ENCODE assay signal across 9 cellular contexts in the genomic region with DNA sequence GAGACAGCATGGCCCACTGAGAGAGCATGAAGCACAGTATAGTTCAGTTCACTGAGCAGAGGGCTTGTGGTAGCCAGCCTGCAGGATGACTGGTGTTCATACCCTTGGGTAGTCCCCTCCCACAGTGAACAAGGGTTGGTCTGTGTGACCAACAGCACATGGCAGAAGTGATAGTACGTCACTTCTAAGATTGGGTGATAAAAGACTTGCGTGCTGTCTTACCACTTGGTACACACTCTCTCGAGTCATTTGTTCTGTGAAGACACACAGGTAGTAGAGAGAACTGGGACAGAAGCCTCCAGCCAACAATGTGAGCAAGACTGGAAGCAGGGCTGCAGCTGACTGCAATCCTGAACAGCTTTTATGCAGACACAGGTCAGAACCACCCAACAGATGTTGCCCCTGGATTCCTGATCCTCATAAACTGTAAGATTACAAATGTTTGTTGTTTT. TPM values are rescaled to one million over a fixed set of nuclear protein-coding genes. Genes with fewer than 3 reads are reported as not detected.
DNase-seq lines count a peak whose midpoint lies in the region; ATAC-seq and TF ChIP-seq lines count a peak whose summit lies in the region.
"Had no signal": no experiment of that assay in that cellular context is flagged by ENCODE, and none has a peak within 500 bp of the region (broad histone marks: within the 10 kb centered on the region; RNA-seq: fewer than 3 reads in every experiment).

No MANE protein-coding gene starts in this region.

- in situ Hi-C loops in GM23248 (cut with MboI), result no loop called here

- H4K20me1 ChIP-seq in GM23248 (ENCODE audit: insufficient read depth), result peaks cover 77% of the 10 kb centered on the region

- ATAC-seq in GM19463 (IDR thresholded peaks at IDR 0.05; ENCODE audit: unreplicated experiment) (peak; percentile 96), HG03571 (IDR thresholded peaks at IDR 0.05; ENCODE audit: unreplicated experiment) (peak; percentile 95)

- H3K36me3 ChIP-seq in cardiac muscle cell (no peaks in the 10 kb centered on the region), GM23248 (ENCODE audit: low read depth) (no peaks in the 10 kb centered on the region), ascending aorta (no peaks in the 10 kb centered on the region)

- peak overlapping the region; percentile 82 for H3K27ac ChIP-seq in cardiac muscle cell
- no peak overlapping the region for H3K27ac ChIP-seq in GM23248
- H3K27ac ChIP-seq in ascending aorta, result no peak overlapping the region

- H3K4me1 ChIP-seq in cardiac muscle cell (ENCODE audit: low read depth) (peaks cover 23% of the 10 kb centered on the region), GM23248 (ENCODE audit: insufficient read depth) (peaks cover 20% of the 10 kb centered on the region), ascending aorta (peaks cover 7 to 63% of the 10 kb centered on the region in 2 donors)

- intact Hi-C loops in ascending aorta (cut with DNase I), result no loop called here

- H3K9me3 ChIP-seq in cardiac muscle cell (ENCODE audit: low read depth) (no peaks in the 10 kb centered on the region), GM23248 (ENCODE audit: low read depth) (no peaks in the 10 kb centered on the region), ascending aorta (no peaks in the 10 kb centered on the region)
- H3K9me3 ChIP-seq: Caco-2 had no signal

- TF ChIP-seq CTCF in cardiac muscle cell (IDR thresholded peaks at IDR 0.05; ENCODE audit: low read depth, low read length) (no peak), ascending aorta (IDR thresholded peaks at IDR 0.05) (no peak)

- DNase-seq in Ammon's horn (ENCODE audit: low spot score) (peak; percentile 42), activated T-cell treated with anti-CD3 and anti-CD28 coated beads for 24 hours (ENCODE audit: low read depth) (peak; percentile 72), cardiac muscle cell (ENCODE audit: low read depth in 1 of 2, low spot score in 1 of 2) (no peak), GM23248 (no peak), ascending aorta (ENCODE audit: low spot score in 2 of 2) (no peak)
- DNase-seq in stimulated activated CD4-positive, alpha-beta T cell treated with anti-CD3 and anti-CD28 coated beads, TNF-alpha, amount 100 ng/mL, for 24 hours (ENCODE audit: low read depth in 3 of 3), result peak; percentile 48 to 70 (median 66)

- WGBS in GM23248 (ENCODE audit: low coverage in 1 of 2, low lambda C conversion rate in 2 of 2, missing lambda C conversion rate in 2 of 2), 2 experiments, result 76 to 81% methylated on average over 3 of the region's 3 CpGs

- no peak overlapping the region for H3K4me3 ChIP-seq in cardiac muscle cell
- H3K4me3 ChIP-seq in GM23248, result no peak overlapping the region
- H3K4me3 ChIP-seq in ascending aorta, result no peak overlapping the region

- no peak overlapping the region for H3K4me2 ChIP-seq in GM23248 (ENCODE audit: unreplicated experiment)

- peaks cover 100% of the 10 kb centered on the region for H3K79me2 ChIP-seq in GM23248 (ENCODE audit: insufficient read depth)

- H3K9me2 ChIP-seq in GM23248 (ENCODE audit: insufficient read depth), result no peaks in the 10 kb centered on the region

- H3K9ac ChIP-seq in GM23248, result no peak overlapping the region

- H2AFZ ChIP-seq in GM23248, result no peak overlapping the region

- H3F3A ChIP-seq in GM23248 (ENCODE audit: insufficient read depth), result peaks cover 7% of the 10 kb centered on the region; the same call in 1 of the 2 replicates

- H3K27me3 ChIP-seq in cardiac muscle cell (no peaks in the 10 kb centered on the region), GM23248 (replicated peaks; ENCODE audit: insufficient read depth) (no peaks in the 10 kb centered on the region), ascending aorta (no peaks in the 10 kb centered on the region)

RNA-seq across cellular contexts. Expression of a gene that starts 14.6 kb away (rescaled TPM):
- total RNA-seq in cardiac muscle cell (24.0 and 25.4 TPM in 2 replicates), ascending aorta (31.4 TPM)
- polyA plus RNA-seq in cardiac muscle cell (12.9 and 14.4 TPM in 2 replicates), GM23248 (2016; fragmentation: Nextera tagmentation; extraction: Ambion mirVana) (10.6 and 10.7 TPM in 2 replicates)
- 12.5 and 19.1 TPM in 2 replicates for total RNA-seq in GM23248 (2014; rRNA removed; shearing (Covaris generic))

Comparison
In these comparisons a context has a peak if more than half of its experiments do, and no peak if none do; other contexts are left out.
1. DNase-seq: peak in Ammon's horn (single experiment), activated T-cell treated with anti-CD3 and anti-CD28 coated beads for 24 hours (single experiment) and stimulated activated CD4-positive, alpha-beta T cell treated with anti-CD3 and anti-CD28 coated beads, TNF-alpha, amount 100 ng/mL, for 24 hours (3 of 3); none in cardiac muscle cell (0 of 2), GM23248 (single experiment) and ascending aorta (0 of 2).